25 cellular contexts compared by ENCODE assay signal in genomic region chr14:72573725-72574426, GRCh38.
A peak's percentile ranks its signal among the peaks of the same experiment; 100 is the strongest.
DNase-seq lines count a peak whose midpoint lies in the region; ATAC-seq and TF ChIP-seq lines count a peak whose summit lies in the region.
"Had no signal": no experiment of that assay in that cellular context is flagged by ENCODE, and none has a peak within 500 bp of the region (broad histone marks: within the 10 kb centered on the region; RNA-seq: fewer than 3 reads in every experiment).

No MANE protein-coding gene starts in this region.

- H3K27ac ChIP-seq in dorsolateral prefrontal cortex: peak overlapping the region in 22 of 59 donors; percentile 3 to 85 (median 39)
- H3K27ac ChIP-seq: BLaER1, epithelial cell of prostate, Peyer's patch, SK-N-MC, skin epidermis, stomach, upper lobe of right lung had no signal

- no peak overlapping the region for H3K4me3 ChIP-seq in dorsolateral prefrontal cortex
- H3K4me3 ChIP-seq: BLaER1, Peyer's patch, SK-N-MC, skin epidermis, stomach, upper lobe of right lung had no signal

- peak; percentile 5 for DNase-seq in cardiac septum (ENCODE audit: low spot score)
- DNase-seq in Right ventricle myocardium inferior (ENCODE audit: missing footprints): no peak
- peak in 6 of 10 donors; percentile 35 to 72 (median 62) for DNase-seq in dorsolateral prefrontal cortex
- peak; percentile 27 for DNase-seq in middle frontal gyrus (ENCODE audit: extremely low spot score, low spot score)
- no peak for DNase-seq in SHP77 (lab: John Stamatoyannopoulos, UW)
- no peak for DNase-seq in stimulated activated naive CD8-positive, alpha-beta T cell treated with anti-CD3 and anti-CD28 coated beads, Interleukin-15, Interleukin-2, amounts not matched to agents 100 U/mL and 50 U/mL, for 24 hours
- no peak for DNase-seq in cortex of kidney (lab: John Stamatoyannopoulos, UW)
- DNase-seq: activated CD4-positive, alpha-beta T cell treated with anti-CD3 and anti-CD28 coated beads, Interleukin-2, amount 10 ng/mL, durations not matched to agents 7 days and 5 days; Caco-2; EL; foreskin melanocyte; mesenchymal stem cell; NCI-H1417 treated with DMSO at 0.1 percent for 48 hours; NCI-H446; Peyer's patch; stimulated activated CD4-positive, alpha-beta T cell treated with anti-CD3 and anti-CD28 coated beads, Interleukin-4, amount 100 ng/mL, for 24 hours; stomach; T-helper 2 cell; upper lobe of right lung had no signal

- TF ChIP-seq CTCF in dorsolateral prefrontal cortex (IDR thresholded peaks at IDR 0.05 in 54 of 56, conservative IDR thresholded peaks at IDR 0.05 in 2 of 56; ENCODE audit: low read depth in 1 of 56, partially characterized antibody in 56 of 56): no peak

- no peaks in the 10 kb centered on the region for H3K27me3 ChIP-seq in dorsolateral prefrontal cortex
- H3K27me3 ChIP-seq: BLaER1, Peyer's patch, upper lobe of right lung had no signal

- intact Hi-C loops in cardiac septum (cut with DNase I): no loop called here
- intact Hi-C loops in Right ventricle myocardium inferior (cut with DNase I): no loop called here
- intact Hi-C loops in dorsolateral prefrontal cortex (cut with DNase I): loop anchor here in 1 of 2 donors (1.0 kb wide), 1 partner anchor 34 kb away; no protein-coding TSS in a partner anchor

- ATAC-seq in Right ventricle myocardium inferior (no peak), HG02981 (IDR thresholded peaks at IDR 0.05; ENCODE audit: unreplicated experiment) (no peak)
- ATAC-seq in stimulated activated naive CD8-positive, alpha-beta T cell treated with anti-CD3 and anti-CD28 coated beads, Interleukin-15, Interleukin-2, amounts not matched to agents 100 U/mL and 50 U/mL, for 24 hours: no peak
- ATAC-seq: natural killer cell treated with Interleukin-12 subunit alpha and Interleukin-12 subunit beta and Interleukin-15 and Interleukin-18, amount 100 ng/mL, for 72 hours; upper lobe of right lung had no signal

Comparison
In these comparisons a context has a peak if more than half of its experiments do, and no peak if none do; other contexts are left out.
1. DNase-seq: peak in cardiac septum (single experiment), dorsolateral prefrontal cortex (6 of 10) and middle frontal gyrus (single experiment); none in Right ventricle myocardium inferior (single experiment), SHP77 (0 of 2), stimulated activated naive CD8-positive, alpha-beta T cell treated with anti-CD3 and anti-CD28 coated beads, Interleukin-15, Interleukin-2, amounts not matched to agents 100 U/mL and 50 U/mL, for 24 hours (single experiment) and cortex of kidney (single experiment).